Comparison of ENCODE assay signal across 1 cellular context in genomic region chr7:101402081-101402779, GRCh38.
TF ChIP-seq lines count a peak whose summit lies in the region.

No MANE protein-coding gene starts in this region.

TF ChIP-seq in SK-N-SH treated with all-trans-retinoic acid at 6 μM for 48 hours, 23 proteins besides CTCF, POLR2A, EP300 and RAD21 (continued from another document):
- TF ChIP-seq ZC3H10 (CRISPR knock-in tag; IDR thresholded peaks at IDR 0.05), result no peak
